24 cellular contexts compared by ENCODE assay signal in genomic region chr20:63794614-63795013, GRCh38. TPM values are rescaled to one million over a fixed set of nuclear protein-coding genes. Genes with fewer than 3 reads are reported as not detected.
"Had no signal": no experiment of that assay in that cellular context is flagged by ENCODE, and none has a peak within 500 bp of the region (broad histone marks: within the 10 kb centered on the region; RNA-seq: fewer than 3 reads in every experiment).

No MANE protein-coding gene starts in this region.

- H3K9me3 Mint-ChIP-seq: activated B cell treated with CpG ODN at 0.5 μM for 24 hours; activated naive CD4-positive, alpha-beta T cell treated with anti-CD3 and anti-CD28 coated beads for 36 hours; activated T-cell treated with anti-CD3 and anti-CD28 coated beads, Interleukin-2, amount 50 U/mL, for 24 hours; activated T-helper 2 cell treated with anti-CD3 and anti-CD28 coated beads, Interferon-gamma antibody, Interleukin-2, Interleukin-4, amounts not matched to agents 10 μg/mL and 5 μg/mL and 100 μg/mL, durations not matched to agents 14 hours and 24 hours and 36 hours; naive thymus-derived CD8-positive, alpha-beta T cell had no signal

- H3K4me3 ChIP-seq: dorsolateral prefrontal cortex, smooth muscle cell, thoracic aorta had no signal

- H3K36me3 Mint-ChIP-seq: naive thymus-derived CD8-positive, alpha-beta T cell had no signal

- H3K27me3 Mint-ChIP-seq: activated B cell treated with CpG ODN at 0.5 μM for 24 hours, brain had no signal

- FAIRE-seq: colon, islet of Langerhans had no signal

- H3K36me3 ChIP-seq: thoracic aorta had no signal

- DNase-seq: activated B cell treated with CpG ODN at 0.5 μM for 24 hours; activated CD4-positive, alpha-beta T cell treated with anti-CD3 and anti-CD28 coated beads for 48 hours; activated CD8-positive, alpha-beta T cell treated with anti-CD3 and anti-CD28 coated beads, Interleukin-2, amount 10 ng/mL, durations not matched to agents 7 days and 5 days; activated naive CD4-positive, alpha-beta T cell treated with anti-CD3 and anti-CD28 coated beads for 36 hours; activated T-cell treated with anti-CD3 and anti-CD28 coated beads, Interleukin-2, amount 50 U/mL, for 24 hours; central memory CD4-positive, alpha-beta T cell; dorsolateral prefrontal cortex; endodermal cell; foreskin fibroblast; hippocampal formation; left cardiac atrium; mesendoderm; nucleus accumbens; stimulated activated CD4-positive, alpha-beta T cell treated with anti-CD3 and anti-CD28 coated beads, Interleukin-4, amount 100 ng/mL, for 1 hour; T-helper 9 cell had no signal

- H3K4me2 ChIP-seq: smooth muscle cell had no signal

- H3K4me3 Mint-ChIP-seq: activated B cell treated with CpG ODN at 0.5 μM for 24 hours; activated CD8-positive, alpha-beta T cell treated with anti-CD3 and anti-CD28 coated beads, Interleukin-2, amount 10 ng/mL, durations not matched to agents 7 days and 5 days; activated naive CD4-positive, alpha-beta T cell treated with anti-CD3 and anti-CD28 coated beads for 36 hours; activated T-cell treated with anti-CD3 and anti-CD28 coated beads, Interleukin-2, amount 50 U/mL, for 24 hours; brain; endodermal cell; naive thymus-derived CD8-positive, alpha-beta T cell had no signal

- H3K27ac Mint-ChIP-seq: activated B cell treated with CpG ODN at 0.5 μM for 24 hours; activated CD8-positive, alpha-beta T cell treated with anti-CD3 and anti-CD28 coated beads, Interleukin-2, amount 10 ng/mL, durations not matched to agents 7 days and 5 days; activated naive CD4-positive, alpha-beta T cell treated with anti-CD3 and anti-CD28 coated beads for 36 hours; activated T-cell treated with anti-CD3 and anti-CD28 coated beads, Interleukin-2, amount 50 U/mL, for 24 hours; activated T-helper 2 cell treated with anti-CD3 and anti-CD28 coated beads, Interferon-gamma antibody, Interleukin-2, Interleukin-4, amounts not matched to agents 10 μg/mL and 5 μg/mL and 100 μg/mL, durations not matched to agents 14 hours and 24 hours and 36 hours; endodermal cell; naive thymus-derived CD8-positive, alpha-beta T cell had no signal

- H3K9me3 ChIP-seq: thoracic aorta had no signal

- H3K27me3 ChIP-seq: dorsolateral prefrontal cortex had no signal

- H3K27ac ChIP-seq: dorsolateral prefrontal cortex, epithelial cell of prostate, thoracic aorta had no signal

- H3K4me1 Mint-ChIP-seq: brain, endodermal cell had no signal

- ATAC-seq: activated CD8-positive, alpha-beta T cell treated with anti-CD3 and anti-CD28 coated beads, Interleukin-2, amount 10 ng/mL, durations not matched to agents 7 days and 5 days; left cardiac atrium; sciatic nerve had no signal

RNA-seq across cellular contexts. Expression of gene ZBTB46, which starts 36.5 kb away (rescaled TPM):
- total RNA-seq: naive thymus-derived CD8-positive, alpha-beta T cell had no signal
